1 cellular context compared by ENCODE assay signal in genomic region chr2:219228745-219229374, GRCh38.
TF ChIP-seq lines count a peak whose summit lies in the region.

No MANE protein-coding gene starts in this region.

TF ChIP-seq in HepG2, 621 proteins besides CTCF, POLR2A, EP300 and RAD21 (continued from another document and continues in another):
- no peak for TF ChIP-seq NFYB (CRISPR knock-in tag; IDR thresholded peaks at IDR 0.05)
- TF ChIP-seq HMG20B (CRISPR knock-in tag; conservative IDR thresholded peaks at IDR 0.05) = no peak
- no peak for TF ChIP-seq SNRNP70 (IDR thresholded peaks at IDR 0.05; ENCODE audit: low read depth, low read length)
- TF ChIP-seq TGIF2 (CRISPR knock-in tag; IDR thresholded peaks at IDR 0.05) = no peak
- TF ChIP-seq PHF5A (CRISPR knock-in tag; IDR thresholded peaks at IDR 0.05; ENCODE audit: low read depth, unreplicated experiment) = no peak
- TF ChIP-seq, protein P1, sequence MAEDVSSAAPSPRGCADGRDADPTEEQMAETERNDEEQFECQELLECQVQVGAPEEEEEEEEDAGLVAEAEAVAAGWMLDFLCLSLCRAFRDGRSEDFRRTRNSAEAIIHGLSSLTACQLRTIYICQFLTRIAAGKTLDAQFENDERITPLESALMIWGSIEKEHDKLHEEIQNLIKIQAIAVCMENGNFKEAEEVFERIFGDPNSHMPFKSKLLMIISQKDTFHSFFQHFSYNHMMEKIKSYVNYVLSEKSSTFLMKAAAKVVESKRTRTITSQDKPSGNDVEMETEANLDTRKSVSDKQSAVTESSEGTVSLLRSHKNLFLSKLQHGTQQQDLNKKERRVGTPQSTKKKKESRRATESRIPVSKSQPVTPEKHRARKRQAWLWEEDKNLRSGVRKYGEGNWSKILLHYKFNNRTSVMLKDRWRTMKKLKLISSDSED (CRISPR knock-in tag; IDR thresholded peaks at IDR 0.05) = no peak
- TF ChIP-seq, protein P2, sequence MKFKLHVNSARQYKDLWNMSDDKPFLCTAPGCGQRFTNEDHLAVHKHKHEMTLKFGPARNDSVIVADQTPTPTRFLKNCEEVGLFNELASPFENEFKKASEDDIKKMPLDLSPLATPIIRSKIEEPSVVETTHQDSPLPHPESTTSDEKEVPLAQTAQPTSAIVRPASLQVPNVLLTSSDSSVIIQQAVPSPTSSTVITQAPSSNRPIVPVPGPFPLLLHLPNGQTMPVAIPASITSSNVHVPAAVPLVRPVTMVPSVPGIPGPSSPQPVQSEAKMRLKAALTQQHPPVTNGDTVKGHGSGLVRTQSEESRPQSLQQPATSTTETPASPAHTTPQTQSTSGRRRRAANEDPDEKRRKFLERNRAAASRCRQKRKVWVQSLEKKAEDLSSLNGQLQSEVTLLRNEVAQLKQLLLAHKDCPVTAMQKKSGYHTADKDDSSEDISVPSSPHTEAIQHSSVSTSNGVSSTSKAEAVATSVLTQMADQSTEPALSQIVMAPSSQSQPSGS (CRISPR knock-in tag; IDR thresholded peaks at IDR 0.05) = no peak
- TF ChIP-seq CCAR2 (optimal IDR thresholded peaks at IDR 0.05; ENCODE audit: low read depth, low read length) = no peak
- TF ChIP-seq, protein P3, sequence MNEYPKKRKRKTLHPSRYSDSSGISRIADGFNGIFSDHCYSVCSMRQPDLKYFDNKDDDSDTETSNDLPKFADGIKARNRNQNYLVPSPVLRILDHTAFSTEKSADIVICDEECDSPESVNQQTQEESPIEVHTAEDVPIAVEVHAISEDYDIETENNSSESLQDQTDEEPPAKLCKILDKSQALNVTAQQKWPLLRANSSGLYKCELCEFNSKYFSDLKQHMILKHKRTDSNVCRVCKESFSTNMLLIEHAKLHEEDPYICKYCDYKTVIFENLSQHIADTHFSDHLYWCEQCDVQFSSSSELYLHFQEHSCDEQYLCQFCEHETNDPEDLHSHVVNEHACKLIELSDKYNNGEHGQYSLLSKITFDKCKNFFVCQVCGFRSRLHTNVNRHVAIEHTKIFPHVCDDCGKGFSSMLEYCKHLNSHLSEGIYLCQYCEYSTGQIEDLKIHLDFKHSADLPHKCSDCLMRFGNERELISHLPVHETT (CRISPR knock-in tag; conservative IDR thresholded peaks at IDR 0.05) = no peak
- TF ChIP-seq SUZ12 (IDR thresholded peaks at IDR 0.05; ENCODE audit: low read depth, low read length) = no peak
- TF ChIP-seq NAIF1 (CRISPR knock-in tag; IDR thresholded peaks at IDR 0.05; ENCODE audit: borderline replicate concordance) = no peak
- TF ChIP-seq GABPA (IDR thresholded peaks at IDR 0.05; ENCODE audit: low read depth, low read length) = no peak
- no peak for TF ChIP-seq GABPA (CRISPR knock-in tag; IDR thresholded peaks at IDR 0.05; ENCODE audit: low read depth)
- TF ChIP-seq SATB2 (CRISPR knock-in tag; IDR thresholded peaks at IDR 0.05) = no peak
- no peak for TF ChIP-seq SRSF4 (IDR thresholded peaks at IDR 0.05; ENCODE audit: low read depth, low read length, poor library complexity, severe bottlenecking)
- no peak for TF ChIP-seq ZNF879 (CRISPR knock-in tag; IDR thresholded peaks at IDR 0.05)
- TF ChIP-seq TRAFD1 (CRISPR knock-in tag; IDR thresholded peaks at IDR 0.05; ENCODE audit: borderline replicate concordance) = 0 out of 2 replicates have a peak, but pooled peaks have one; percentile 23
- TF ChIP-seq ZNF143 (CRISPR knock-in tag; IDR thresholded peaks at IDR 0.05) = no peak
- no peak for TF ChIP-seq TCF7 (IDR thresholded peaks at IDR 0.05; ENCODE audit: low read depth)
- 0 out of 2 replicates have a peak, but pooled peaks have one; percentile 48 for TF ChIP-seq ZNF343 (CRISPR knock-in tag; IDR thresholded peaks at IDR 0.05)
- no peak for TF ChIP-seq ZNF205 (CRISPR knock-in tag; IDR thresholded peaks at IDR 0.05)
- TF ChIP-seq CCDC6 (CRISPR knock-in tag; IDR thresholded peaks at IDR 0.05) = no peak; the same call in 1 of the 2 replicates
- TF ChIP-seq XRCC5 (optimal IDR thresholded peaks at IDR 0.05; ENCODE audit: low read length) = no peak
- TF ChIP-seq ZSCAN31 (CRISPR knock-in tag; IDR thresholded peaks at IDR 0.05; ENCODE audit: low read depth) = no peak; the same call in 1 of the 2 replicates
- no peak; the same call in 1 of the 2 replicates for TF ChIP-seq ZNF20 (CRISPR knock-in tag; IDR thresholded peaks at IDR 0.05)
- TF ChIP-seq IKZF1 (IDR thresholded peaks at IDR 0.05) = no peak
- no peak for TF ChIP-seq GMEB2 (CRISPR knock-in tag; IDR thresholded peaks at IDR 0.05; ENCODE audit: low read depth)
- TF ChIP-seq HNRNPUL1 (IDR thresholded peaks at IDR 0.05; ENCODE audit: low read depth, low read length) = no peak
- no peak for TF ChIP-seq SRSF1 (optimal IDR thresholded peaks at IDR 0.05; ENCODE audit: low read depth, low read length)
- TF ChIP-seq RFXAP (CRISPR knock-in tag; IDR thresholded peaks at IDR 0.05; ENCODE audit: borderline replicate concordance) = no peak
- no peak for TF ChIP-seq ZNF569 (CRISPR knock-in tag; IDR thresholded peaks at IDR 0.05; ENCODE audit: borderline replicate concordance)
- TF ChIP-seq ZNF761 (CRISPR knock-in tag; conservative IDR thresholded peaks at IDR 0.05) = no peak
- TF ChIP-seq ZNF841 (CRISPR knock-in tag; IDR thresholded peaks at IDR 0.05; ENCODE audit: borderline replicate concordance) = no peak
- TF ChIP-seq KDM3A (CRISPR knock-in tag; IDR thresholded peaks at IDR 0.05; ENCODE audit: low read depth) = 0 out of 2 replicates have a peak, but pooled peaks have one; percentile 7
- TF ChIP-seq ZNF337 (CRISPR knock-in tag; IDR thresholded peaks at IDR 0.05; ENCODE audit: borderline replicate concordance, low read depth) = no peak
- TF ChIP-seq MTF1 (CRISPR knock-in tag; IDR thresholded peaks at IDR 0.05) = no peak
- TF ChIP-seq HOXA9 (CRISPR knock-in tag; IDR thresholded peaks at IDR 0.05; ENCODE audit: borderline replicate concordance) = no peak
- no peak for TF ChIP-seq ZNF362 (CRISPR knock-in tag; IDR thresholded peaks at IDR 0.05; ENCODE audit: borderline replicate concordance)
- TF ChIP-seq ZNF10 (CRISPR knock-in tag; IDR thresholded peaks at IDR 0.05; ENCODE audit: borderline replicate concordance, low read depth) = no peak
- TF ChIP-seq ATF7 (IDR thresholded peaks at IDR 0.05) = no peak
- TF ChIP-seq ATF7 (CRISPR knock-in tag; IDR thresholded peaks at IDR 0.05) = no peak
- no peak for TF ChIP-seq HNF1A (IDR thresholded peaks at IDR 0.05; ENCODE audit: low read depth)
- TF ChIP-seq HNF1A (CRISPR knock-in tag; IDR thresholded peaks at IDR 0.05; ENCODE audit: borderline replicate concordance) = peak; percentile 14; the same call in 1 of the 2 replicates
- TF ChIP-seq CENPX (CRISPR knock-in tag; IDR thresholded peaks at IDR 0.05) = no peak
- TF ChIP-seq, protein P4, sequence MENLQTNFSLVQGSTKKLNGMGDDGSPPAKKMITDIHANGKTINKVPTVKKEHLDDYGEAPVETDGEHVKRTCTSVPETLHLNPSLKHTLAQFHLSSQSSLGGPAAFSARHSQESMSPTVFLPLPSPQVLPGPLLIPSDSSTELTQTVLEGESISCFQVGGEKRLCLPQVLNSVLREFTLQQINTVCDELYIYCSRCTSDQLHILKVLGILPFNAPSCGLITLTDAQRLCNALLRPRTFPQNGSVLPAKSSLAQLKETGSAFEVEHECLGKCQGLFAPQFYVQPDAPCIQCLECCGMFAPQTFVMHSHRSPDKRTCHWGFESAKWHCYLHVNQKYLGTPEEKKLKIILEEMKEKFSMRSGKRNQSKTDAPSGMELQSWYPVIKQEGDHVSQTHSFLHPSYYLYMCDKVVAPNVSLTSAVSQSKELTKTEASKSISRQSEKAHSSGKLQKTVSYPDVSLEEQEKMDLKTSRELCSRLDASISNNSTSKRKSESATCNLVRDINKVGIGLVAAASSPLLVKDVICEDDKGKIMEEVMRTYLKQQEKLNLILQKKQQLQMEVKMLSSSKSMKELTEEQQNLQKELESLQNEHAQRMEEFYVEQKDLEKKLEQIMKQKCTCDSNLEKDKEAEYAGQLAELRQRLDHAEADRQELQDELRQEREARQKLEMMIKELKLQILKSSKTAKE (CRISPR knock-in tag; IDR thresholded peaks at IDR 0.05; ENCODE audit: borderline replicate concordance) = no peak
- no peak for TF ChIP-seq ZNF510 (CRISPR knock-in tag; IDR thresholded peaks at IDR 0.05; ENCODE audit: low read depth)
- no peak for TF ChIP-seq MATR3 (CRISPR knock-in tag; IDR thresholded peaks at IDR 0.05)
- TF ChIP-seq ZFP36L1 (CRISPR knock-in tag; IDR thresholded peaks at IDR 0.05) = no peak; the same call in 1 of the 2 replicates
- TF ChIP-seq ZNF615 (CRISPR knock-in tag; IDR thresholded peaks at IDR 0.05; ENCODE audit: borderline replicate concordance) = peak; percentile 31; the same call in 1 of the 2 replicates
- TF ChIP-seq FOXA1 (IDR thresholded peaks at IDR 0.05) = no peak
- TF ChIP-seq FOXA1 (CRISPR knock-in tag; IDR thresholded peaks at IDR 0.05) = no peak
- TF ChIP-seq SOX6 (IDR thresholded peaks at IDR 0.05) = no peak
- no peak for TF ChIP-seq SOX6 (CRISPR knock-in tag; IDR thresholded peaks at IDR 0.05)
- no peak for TF ChIP-seq ZNF557 (CRISPR knock-in tag; IDR thresholded peaks at IDR 0.05)
- no peak; the same call in 1 of the 2 replicates for TF ChIP-seq ZNF317 (CRISPR knock-in tag; IDR thresholded peaks at IDR 0.05)
- peak; percentile 62; the same call in 1 of the 2 replicates for TF ChIP-seq GZF1 (CRISPR knock-in tag; IDR thresholded peaks at IDR 0.05)
- TF ChIP-seq ZNF484 (CRISPR knock-in tag; IDR thresholded peaks at IDR 0.05; ENCODE audit: borderline replicate concordance, low read depth) = no peak
- TF ChIP-seq ZBTB34 (CRISPR knock-in tag; IDR thresholded peaks at IDR 0.05) = no peak
- TF ChIP-seq CEBPB (IDR thresholded peaks at IDR 0.05; ENCODE audit: borderline replicate concordance, low read depth, low read length) = no peak
